In the genomic region with DNA sequence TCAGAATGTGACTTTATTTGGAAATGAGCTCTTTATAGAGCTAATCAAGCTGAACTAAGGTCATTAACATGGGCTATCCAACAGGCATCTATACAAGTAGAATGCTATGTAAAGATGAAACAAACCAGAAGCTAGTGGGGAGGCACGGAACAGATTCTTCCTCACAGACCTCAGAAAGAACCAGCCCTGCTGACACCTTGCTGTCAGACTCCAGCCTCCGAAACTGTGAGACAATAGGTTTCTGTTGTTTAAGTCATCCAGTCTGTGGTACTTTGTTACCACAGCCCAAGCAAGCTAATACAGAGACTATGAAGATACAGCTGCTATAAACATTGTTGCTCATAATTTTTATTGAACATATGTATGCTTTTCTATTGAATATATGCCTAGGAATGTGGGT, we compare ENCODE assay signal across 35 cellular contexts.
"Had no signal": no experiment of that assay in that cellular context is flagged by ENCODE, and none has a peak within 500 bp of the region (broad histone marks: within the 10 kb centered on the region; RNA-seq: fewer than 3 reads in every experiment).

No MANE protein-coding gene starts in this region.

- H3K9me3 ChIP-seq: MG63 had no signal

- DNase-seq: Karpas-422, Kasumi-1, KG1, MG63, MM.1S, MV-4-11, NCI-H1048, NCI-H1092, NCI-H1092 treated with DMSO at 0.1 percent for 48 hours, NCI-H1105, NCI-H1105 treated with DMSO at 0.1 percent for 48 hours, NCI-H1417, NCI-H1417 treated with DMSO at 0.1 percent for 48 hours, NCI-H1436, NCI-H1436 treated with DMSO at 0.1 percent for 48 hours, NCI-H146, NCI-H1694, NCI-H1694 treated with DMSO at 0.1 percent for 48 hours, NCI-H187, NCI-H187 treated with DMSO at 0.1 percent for 48 hours, NCI-H1930, NCI-H2029, NCI-H2029 treated with DMSO at 0.1 percent for 48 hours, NCI-H2081, NCI-H2081 treated with DMSO at 0.1 percent for 48 hours, NCI-H2107, NCI-H2171, NCI-H2171 treated with DMSO at 0.1 percent for 48 hours, NCI-H2227 treated with DMSO at 0.1 percent for 48 hours, NCI-H226, NCI-H345, NCI-H446, NCI-H446 treated with DMSO at 0.1 percent for 48 hours, NCI-H510A had no signal

- H3K4me3 ChIP-seq: MG63 had no signal

- H3K36me3 ChIP-seq: MG63 had no signal

- H3K27ac ChIP-seq: KMS-11 had no signal

- H3K27me3 ChIP-seq: MG63 had no signal

- H3K9ac ChIP-seq: KMS-11 had no signal

- H3K4me2 ChIP-seq: KMS-11 had no signal
